ENCODE assay signal across 13 cellular contexts in genomic region chr4:124389591-124389990, GRCh38.
DNase-seq lines count a peak whose midpoint lies in the region; ATAC-seq and TF ChIP-seq lines count a peak whose summit lies in the region.
"Had no signal": no experiment of that assay in that cellular context is flagged by ENCODE, and none has a peak within 500 bp of the region (broad histone marks: within the 10 kb centered on the region; RNA-seq: fewer than 3 reads in every experiment).

No MANE protein-coding gene starts in this region.

- no peaks in the 10 kb centered on the region for H3K27me3 ChIP-seq in BLaER1 treated with 17β-estradiol and CSF1 and Interleukin-3, amounts not matched to agents 10 nM and 100 nM
- H3K27me3 ChIP-seq in RWPE2 (ENCODE audit: insufficient read depth, poor library complexity, severe bottlenecking): no peaks in the 10 kb centered on the region

- DNase-seq in RWPE2 (ENCODE audit: low spot score): no peak
- DNase-seq in choroid plexus epithelial cell (ENCODE audit: low read depth): peak; percentile 70
- DNase-seq in iris pigment epithelial cell (ENCODE audit: low read depth): peak; percentile 40
- DNase-seq in NCI-H1092 (lab: John Stamatoyannopoulos, UW): no peak
- no peak for DNase-seq in activated CD4-positive, CD25-positive, alpha-beta regulatory T cell (lab: John Stamatoyannopoulos, UW)
- DNase-seq: CD4-positive, alpha-beta memory T cell; Kasumi-1; NCI-H1105 treated with DMSO at 0.1 percent for 48 hours; NCI-H1694 treated with DMSO at 0.1 percent for 48 hours; NCI-H446 treated with DMSO at 0.1 percent for 48 hours had no signal

- TF ChIP-seq CTCF in RWPE2 (IDR thresholded peaks at IDR 0.05; ENCODE audit: poor library complexity, severe bottlenecking) (no peak), choroid plexus epithelial cell (conservative IDR thresholded peaks at IDR 0.05; ENCODE audit: low read depth, low read length) (no peak)

- peak; percentile 78 for ATAC-seq in RWPE2 (ENCODE audit: low read depth)
- ATAC-seq in GM18511 (IDR thresholded peaks at IDR 0.05; ENCODE audit: unreplicated experiment): no peak

- peak overlapping the region in 6 of 11 experiments; percentile 8 to 56 (median 20); a peak in 8 of 22 replicates for H3K4me2 ChIP-seq in BLaER1 treated with 17β-estradiol and CSF1 and Interleukin-3, amounts not matched to agents 10 nM and 100 nM

- no peak overlapping the region for H3K4me3 ChIP-seq in BLaER1 treated with 17β-estradiol and CSF1 and Interleukin-3, amounts not matched to agents 10 nM and 100 nM
- H3K4me3 ChIP-seq in RWPE2 (ENCODE audit: severe bottlenecking): no peak overlapping the region
- H3K4me3 ChIP-seq in choroid plexus epithelial cell (ENCODE audit: low read depth, low read length): no peak overlapping the region
- H3K4me3 ChIP-seq: HAP-1 had no signal

- H4K20me1 ChIP-seq in BLaER1 treated with 17β-estradiol and CSF1 and Interleukin-3, amounts not matched to agents 10 nM and 100 nM: no peaks in the 10 kb centered on the region

- H3K36me3 ChIP-seq in BLaER1 treated with 17β-estradiol and CSF1 and Interleukin-3, amounts not matched to agents 10 nM and 100 nM: no peaks in the 10 kb centered on the region
- H3K36me3 ChIP-seq in RWPE2 (ENCODE audit: low read depth): no peaks in the 10 kb centered on the region
- H3K36me3 ChIP-seq: HAP-1 had no signal

- H3K4me1 ChIP-seq in BLaER1 treated with 17β-estradiol and CSF1 and Interleukin-3, amounts not matched to agents 10 nM and 100 nM: peaks cover 0 to 26% (median 7%) of the 10 kb centered on the region in 10 experiments; a peak in 9 of 20 replicates
- peaks cover 8% of the 10 kb centered on the region for H3K4me1 ChIP-seq in RWPE2 (ENCODE audit: insufficient read depth, poor library complexity, severe bottlenecking)
- H3K4me1 ChIP-seq: HAP-1 had no signal

- no peaks in the 10 kb centered on the region for H3K9me3 ChIP-seq in BLaER1 treated with 17β-estradiol and CSF1 and Interleukin-3, amounts not matched to agents 10 nM and 100 nM (replicated peaks in 1 of 11)
- H3K9me3 ChIP-seq in RWPE2 (ENCODE audit: severe bottlenecking): no peaks in the 10 kb centered on the region
- H3K9me3 ChIP-seq: HAP-1 had no signal

- H3K27ac ChIP-seq in BLaER1 treated with 17β-estradiol and CSF1 and Interleukin-3, amounts not matched to agents 10 nM and 100 nM: no peak overlapping the region
- no peak overlapping the region for H3K27ac ChIP-seq in RWPE2 (ENCODE audit: poor library complexity, severe bottlenecking)

- no peak overlapping the region for H3K9ac ChIP-seq in BLaER1 treated with 17β-estradiol and CSF1 and Interleukin-3, amounts not matched to agents 10 nM and 100 nM

Comparison
In these comparisons a context has a peak if more than half of its experiments do, and no peak if none do; other contexts are left out.
1. DNase-seq: peak in choroid plexus epithelial cell (single experiment) and iris pigment epithelial cell (single experiment); none in RWPE2 (single experiment), NCI-H1092 (single experiment) and activated CD4-positive, CD25-positive, alpha-beta regulatory T cell (0 of 4).